Comparison of ENCODE assay signal across 24 cellular contexts in genomic region chr11:75845324-75845723, GRCh38.
"Had no signal": no experiment of that assay in that cellular context is flagged by ENCODE, and none has a peak within 500 bp of the region (broad histone marks: within the 10 kb centered on the region; RNA-seq: fewer than 3 reads in every experiment).

No MANE protein-coding gene starts in this region.

- FAIRE-seq: frontal cortex had no signal

- H3K4me3 ChIP-seq: dorsolateral prefrontal cortex, lung, mucosa of descending colon, right lobe of liver, smooth muscle cell, stomach, thyroid gland, vagina had no signal

- DNase-seq: dorsolateral prefrontal cortex; effector CD4-positive, alpha-beta T cell; hypothalamus; immature natural killer cell; islet precursor cell; left ventricle myocardium superior; mesenchymal stem cell; mucosa of descending colon; naive B cell; right lobe of liver; stimulated activated CD4-positive, alpha-beta T cell treated with anti-CD3 and anti-CD28 coated beads, Interleukin-12 subunit alpha, Interleukin-12 subunit beta, amount 100 ng/mL, for 4 hours; stimulated activated CD4-positive, alpha-beta T cell treated with anti-CD3 and anti-CD28 coated beads, Interleukin-1b, Interleukin-23, amount 100 ng/mL, for 48 hours; stimulated activated CD4-positive, alpha-beta T cell treated with anti-CD3 and anti-CD28 coated beads, Interleukin-4, amount 100 ng/mL, for 1 hour; stimulated activated CD8-positive, alpha-beta memory T cell treated with anti-CD3 and anti-CD28 coated beads, Interleukin-4, amount 100 ng/mL, for 48 hours; stimulated activated naive CD4-positive, alpha-beta T cell; stomach; thyroid gland; trophoblast cell had no signal

- H3K9me3 ChIP-seq: mucosa of descending colon, right lobe of liver, stomach, thyroid gland, vagina had no signal

- H3K36me3 ChIP-seq: right lobe of liver, stomach, thyroid gland, vagina had no signal

- ATAC-seq: left ventricle myocardium superior; mucosa of descending colon; natural killer cell treated with Interleukin-12 subunit alpha and Interleukin-12 subunit beta and Interleukin-15 and Interleukin-18, amount 100 ng/mL, for 72 hours; right lobe of liver had no signal

- H3K27me3 ChIP-seq: dorsolateral prefrontal cortex, right lobe of liver, stomach, thyroid gland, vagina had no signal

- H3K27ac ChIP-seq: dorsolateral prefrontal cortex, parathyroid adenoma, right lobe of liver, stomach, thyroid gland, vagina had no signal
